In genomic region chr13:51361111-51361510, GRCh38 we compare ENCODE assay signal across 1 cellular context.
TF ChIP-seq lines count a peak whose summit lies in the region.

No MANE protein-coding gene starts in this region.

TF ChIP-seq in H1, 55 proteins besides CTCF, POLR2A, EP300 and RAD21 (continued from another document):
- TF ChIP-seq SAP30 (IDR thresholded peaks at IDR 0.05; ENCODE audit: insufficient read depth, insufficient replicate concordance, low read length) (no peak), EZH2 (IDR thresholded peaks at IDR 0.05; ENCODE audit: low read depth, low read length, severe bottlenecking) (no peak), KDM4A (IDR thresholded peaks at IDR 0.05; ENCODE audit: low read depth, low read length, severe bottlenecking) (no peak)
